37 cellular contexts compared by ENCODE assay signal in genomic region chr17:35674552-35674951, GRCh38.
"Had no signal": no experiment of that assay in that cellular context is flagged by ENCODE, and none has a peak within 500 bp of the region (broad histone marks: within the 10 kb centered on the region; RNA-seq: fewer than 3 reads in every experiment).

No MANE protein-coding gene starts in this region.

- DNase-seq: activated CD4-positive, alpha-beta memory T cell treated with anti-CD3 and anti-CD28 coated beads, Interleukin-2, amount 10 ng/mL, durations not matched to agents 7 days and 5 days; activated CD4-positive, alpha-beta T cell treated with anti-CD3 and anti-CD28 coated beads for 1 hour; activated CD4-positive, alpha-beta T cell treated with anti-CD3 and anti-CD28 coated beads for 36 hours; activated CD4-positive, alpha-beta T cell treated with anti-CD3 and anti-CD28 coated beads for 48 hours; activated CD4-positive, alpha-beta T cell treated with anti-CD3 and anti-CD28 coated beads, Interleukin-2, amount 10 ng/mL, durations not matched to agents 7 days and 5 days; activated CD4-positive, alpha-beta T cell treated with anti-CD3 and anti-CD28 coated beads, Interleukin-2, amount 50 U/mL, for 48 hours; activated CD4-positive, CD25-positive, alpha-beta regulatory T cell; activated CD8-positive, alpha-beta memory T cell treated with anti-CD3 and anti-CD28 coated beads for 24 hours; activated CD8-positive, alpha-beta memory T cell treated with anti-CD3 and anti-CD28 coated beads, Interleukin-2, amount 10 ng/mL, durations not matched to agents 7 days and 5 days; activated CD8-positive, alpha-beta memory T cell treated with anti-CD3 and anti-CD28 coated beads, Interleukin-2, amount 50 U/mL, for 48 hours; activated CD8-positive, alpha-beta T cell treated with anti-CD3 and anti-CD28 coated beads, Interleukin-2, amount 10 ng/mL, durations not matched to agents 7 days and 5 days; activated effector memory CD4-positive, alpha-beta T cell treated with Interleukin-2 at 50 U/mL for 16 hours; activated gamma-delta T cell; activated naive CD4-positive, alpha-beta T cell treated with anti-CD3 and anti-CD28 coated beads, Interleukin-2, amount 10 ng/mL, durations not matched to agents 7 days and 5 days; activated naive CD4-positive, alpha-beta T cell treated with Interleukin-2 at 50 U/mL for 16 hours; activated naive CD8-positive, alpha-beta T cell treated with anti-CD3 and anti-CD28 coated beads, Interleukin-2, amount 10 ng/mL, durations not matched to agents 7 days and 5 days; activated naive CD8-positive, alpha-beta T cell treated with anti-CD3 and anti-CD28 coated beads, Interleukin-2, amount 50 U/mL, for 24 hours; activated T-cell treated with anti-CD3 and anti-CD28 coated beads, Interleukin-2, amount 50 U/mL, for 24 hours; activated T-cell treated with anti-CD3 and anti-CD28 coated beads, Interleukin-2, amount 50 U/mL, for 48 hours; amygdala; anterior cingulate cortex; caudate nucleus; cerebellar nuclear complex; T-helper 1 cell; T-helper 2 cell; T-helper 9 cell had no signal

- H3K27ac ChIP-seq: ascending aorta, cardiac muscle cell, VCaP had no signal

- H3K4me1 Mint-ChIP-seq: brain had no signal

- H3K27me3 Mint-ChIP-seq: activated CD4-positive, alpha-beta memory T cell treated with anti-CD3 and anti-CD28 coated beads, Interleukin-2, amount 10 ng/mL, durations not matched to agents 7 days and 5 days; activated CD4-positive, alpha-beta T cell treated with anti-CD3 and anti-CD28 coated beads for 36 hours; activated CD4-positive, alpha-beta T cell treated with anti-CD3 and anti-CD28 coated beads, Interleukin-2, amount 10 ng/mL, durations not matched to agents 7 days and 5 days; activated CD8-positive, alpha-beta memory T cell treated with anti-CD3 and anti-CD28 coated beads, Interleukin-2, amount 10 ng/mL, durations not matched to agents 7 days and 5 days; activated naive CD4-positive, alpha-beta T cell treated with anti-CD3 and anti-CD28 coated beads, Interleukin-2, amount 10 ng/mL, durations not matched to agents 7 days and 5 days; activated naive CD4-positive, alpha-beta T cell treated with anti-CD3 and anti-CD28 coated beads, Interleukin-2, amount 50 U/mL, for 24 hours; activated naive CD8-positive, alpha-beta T cell; activated naive CD8-positive, alpha-beta T cell treated with anti-CD3 and anti-CD28 coated beads, Interleukin-2, amount 10 ng/mL, durations not matched to agents 7 days and 5 days; activated naive CD8-positive, alpha-beta T cell treated with anti-CD3 and anti-CD28 coated beads, Interleukin-2, amount 50 U/mL, for 24 hours; activated T-cell treated with anti-CD3 and anti-CD28 coated beads, Interleukin-2, amount 50 U/mL, for 24 hours; brain; central memory CD8-positive, alpha-beta T cell had no signal

- ATAC-seq: activated CD4-positive, alpha-beta T cell treated with anti-CD3 and anti-CD28 coated beads for 36 hours; activated CD4-positive, CD25-positive, alpha-beta regulatory T cell treated with anti-CD3 and anti-CD28 coated beads, Interleukin-2, amount 50 U/mL, for 24 hours; activated CD8-positive, alpha-beta memory T cell treated with anti-CD3 and anti-CD28 coated beads, Interleukin-2, amount 10 ng/mL, durations not matched to agents 7 days and 5 days; activated CD8-positive, alpha-beta T cell treated with anti-CD3 and anti-CD28 coated beads, Interleukin-2, amount 10 ng/mL, durations not matched to agents 7 days and 5 days; activated naive CD8-positive, alpha-beta T cell treated with anti-CD3 and anti-CD28 coated beads, Interleukin-2, amount 50 U/mL, for 24 hours had no signal

- H3K9me3 ChIP-seq: ascending aorta had no signal

- H3K27ac Mint-ChIP-seq: activated CD4-positive, alpha-beta memory T cell treated with anti-CD3 and anti-CD28 coated beads, Interleukin-2, amount 10 ng/mL, durations not matched to agents 7 days and 5 days; activated CD4-positive, alpha-beta T cell treated with anti-CD3 and anti-CD28 coated beads for 36 hours; activated CD4-positive, alpha-beta T cell treated with anti-CD3 and anti-CD28 coated beads, Interleukin-2, amount 10 ng/mL, durations not matched to agents 7 days and 5 days; activated CD8-positive, alpha-beta memory T cell treated with anti-CD3 and anti-CD28 coated beads, Interleukin-2, amount 10 ng/mL, durations not matched to agents 7 days and 5 days; activated CD8-positive, alpha-beta T cell treated with anti-CD3 and anti-CD28 coated beads, Interleukin-2, amount 10 ng/mL, durations not matched to agents 7 days and 5 days; activated naive CD4-positive, alpha-beta T cell treated with anti-CD3 and anti-CD28 coated beads, Interleukin-2, amount 10 ng/mL, durations not matched to agents 7 days and 5 days; activated naive CD4-positive, alpha-beta T cell treated with anti-CD3 and anti-CD28 coated beads, Interleukin-2, amount 50 U/mL, for 24 hours; activated naive CD8-positive, alpha-beta T cell; activated naive CD8-positive, alpha-beta T cell treated with anti-CD3 and anti-CD28 coated beads, Interleukin-2, amount 10 ng/mL, durations not matched to agents 7 days and 5 days; activated naive CD8-positive, alpha-beta T cell treated with anti-CD3 and anti-CD28 coated beads, Interleukin-2, amount 50 U/mL, for 24 hours; activated T-cell treated with anti-CD3 and anti-CD28 coated beads, Interleukin-2, amount 50 U/mL, for 24 hours; activated T-helper 2 cell treated with anti-CD3 and anti-CD28 coated beads, Interferon-gamma antibody, Interleukin-2, Interleukin-4, amounts not matched to agents 10 μg/mL and 5 μg/mL and 100 μg/mL, durations not matched to agents 14 hours and 24 hours and 36 hours; T-helper 1 cell treated with Interleukin-12 subunit alpha and Interleukin-12 subunit beta and Interleukin-4 antibody, amounts not matched to agents 30 μg/mL and 1 μg/mL, for 36 hours; T-helper 2 cell treated with Interferon-gamma antibody and Interleukin-4, amounts not matched to agents 5 μg/mL and 100 μg/mL, for 36 hours had no signal

- H3K9me3 Mint-ChIP-seq: activated CD4-positive, alpha-beta memory T cell treated with anti-CD3 and anti-CD28 coated beads, Interleukin-2, amount 10 ng/mL, durations not matched to agents 7 days and 5 days; activated CD4-positive, alpha-beta T cell treated with anti-CD3 and anti-CD28 coated beads, Interleukin-2, amount 10 ng/mL, durations not matched to agents 7 days and 5 days; activated naive CD4-positive, alpha-beta T cell treated with anti-CD3 and anti-CD28 coated beads, Interleukin-2, amount 10 ng/mL, durations not matched to agents 7 days and 5 days; activated naive CD4-positive, alpha-beta T cell treated with anti-CD3 and anti-CD28 coated beads, Interleukin-2, amount 50 U/mL, for 24 hours; activated naive CD8-positive, alpha-beta T cell treated with anti-CD3 and anti-CD28 coated beads, Interleukin-2, amount 10 ng/mL, durations not matched to agents 7 days and 5 days; activated naive CD8-positive, alpha-beta T cell treated with anti-CD3 and anti-CD28 coated beads, Interleukin-2, amount 50 U/mL, for 24 hours; activated T-cell treated with anti-CD3 and anti-CD28 coated beads, Interleukin-2, amount 50 U/mL, for 24 hours; activated T-helper 2 cell treated with anti-CD3 and anti-CD28 coated beads, Interferon-gamma antibody, Interleukin-2, Interleukin-4, amounts not matched to agents 10 μg/mL and 5 μg/mL and 100 μg/mL, durations not matched to agents 14 hours and 24 hours and 36 hours; central memory CD8-positive, alpha-beta T cell; T-helper 1 cell treated with Interleukin-12 subunit alpha and Interleukin-12 subunit beta and Interleukin-4 antibody, amounts not matched to agents 30 μg/mL and 1 μg/mL, for 36 hours; T-helper 2 cell treated with Interferon-gamma antibody and Interleukin-4, amounts not matched to agents 5 μg/mL and 100 μg/mL, for 36 hours had no signal

- H3K4me1 ChIP-seq: ascending aorta had no signal

- H3K4me3 Mint-ChIP-seq: activated CD4-positive, alpha-beta memory T cell treated with anti-CD3 and anti-CD28 coated beads, Interleukin-2, amount 10 ng/mL, durations not matched to agents 7 days and 5 days; activated CD4-positive, alpha-beta T cell treated with anti-CD3 and anti-CD28 coated beads for 36 hours; activated CD4-positive, alpha-beta T cell treated with anti-CD3 and anti-CD28 coated beads, Interleukin-2, amount 10 ng/mL, durations not matched to agents 7 days and 5 days; activated CD8-positive, alpha-beta memory T cell treated with anti-CD3 and anti-CD28 coated beads, Interleukin-2, amount 10 ng/mL, durations not matched to agents 7 days and 5 days; activated CD8-positive, alpha-beta T cell treated with anti-CD3 and anti-CD28 coated beads, Interleukin-2, amount 10 ng/mL, durations not matched to agents 7 days and 5 days; activated naive CD4-positive, alpha-beta T cell treated with anti-CD3 and anti-CD28 coated beads, Interleukin-2, amount 10 ng/mL, durations not matched to agents 7 days and 5 days; activated naive CD4-positive, alpha-beta T cell treated with anti-CD3 and anti-CD28 coated beads, Interleukin-2, amount 50 U/mL, for 24 hours; activated naive CD8-positive, alpha-beta T cell; activated naive CD8-positive, alpha-beta T cell treated with anti-CD3 and anti-CD28 coated beads, Interleukin-2, amount 10 ng/mL, durations not matched to agents 7 days and 5 days; activated naive CD8-positive, alpha-beta T cell treated with anti-CD3 and anti-CD28 coated beads, Interleukin-2, amount 50 U/mL, for 24 hours; activated T-cell treated with anti-CD3 and anti-CD28 coated beads, Interleukin-2, amount 50 U/mL, for 24 hours; brain; central memory CD8-positive, alpha-beta T cell; T-helper 1 cell treated with Interleukin-12 subunit alpha and Interleukin-12 subunit beta and Interleukin-4 antibody, amounts not matched to agents 30 μg/mL and 1 μg/mL, for 36 hours; T-helper 2 cell treated with Interferon-gamma antibody and Interleukin-4, amounts not matched to agents 5 μg/mL and 100 μg/mL, for 36 hours had no signal

- H3K4me3 ChIP-seq: ascending aorta, cardiac muscle cell had no signal

- H3K27me3 ChIP-seq: ascending aorta, cardiac muscle cell had no signal
